ENCODE assay signal across 8 cellular contexts in genomic region chr10:124740374-124741280, GRCh38. TPM values are rescaled to one million over a fixed set of nuclear protein-coding genes. Genes with fewer than 3 reads are reported as not detected.
DNase-seq lines count a peak whose midpoint lies in the region; ATAC-seq, FAIRE-seq and TF ChIP-seq lines count a peak whose summit lies in the region.

No MANE protein-coding gene starts in this region.

- peaks cover 31 to 35% of the 10 kb centered on the region in 2 donors for H3K36me3 Mint-ChIP-seq in CD14-positive monocyte
- H3K36me3 Mint-ChIP-seq in astrocyte (ENCODE audit: low read depth, unreplicated experiment), result peaks cover 2% of the 10 kb centered on the region
- peaks cover 1 to 20% of the 10 kb centered on the region in 2 donors for H3K36me3 Mint-ChIP-seq in stimulated activated naive B cell treated with anti-CD40 and anti-IgM and Interleukin-4, amounts not matched to agents 10 μg/mL and 1 μg/mL and 100 μg/mL, for 72 hours

- peak overlapping the region; percentile 93 for H3K4me3 ChIP-seq in Karpas-422 (ENCODE audit: low read length)
- peak overlapping the region; percentile 32 for H3K4me3 ChIP-seq in astrocyte (ENCODE audit: insufficient read depth, low read depth, low read length)

- H3K4me3 Mint-ChIP-seq in CD14-positive monocyte, result peak overlapping the region; percentile 99 to 100
- no peak overlapping the region for H3K4me3 Mint-ChIP-seq in astrocyte (ENCODE audit: unreplicated experiment)
- peak overlapping the region; percentile 82 to 86 for H3K4me3 Mint-ChIP-seq in stimulated activated naive B cell treated with anti-CD40 and anti-IgM and Interleukin-4, amounts not matched to agents 10 μg/mL and 1 μg/mL and 100 μg/mL, for 72 hours

- H3K9me2 ChIP-seq in Karpas-422 (replicated peaks; ENCODE audit: insufficient read depth, low read length), result no peaks in the 10 kb centered on the region

- H3K79me2 ChIP-seq in Karpas-422 (ENCODE audit: low read length) (peaks cover 88% of the 10 kb centered on the region), astrocyte (ENCODE audit: insufficient read depth, low read length) (peaks cover 39% of the 10 kb centered on the region)

- H3K9me3 Mint-ChIP-seq in CD14-positive monocyte (no peaks in the 10 kb centered on the region), astrocyte (ENCODE audit: unreplicated experiment) (no peaks in the 10 kb centered on the region)
- no peaks in the 10 kb centered on the region for H3K9me3 Mint-ChIP-seq in stimulated activated naive B cell treated with anti-CD40 and anti-IgM and Interleukin-4, amounts not matched to agents 10 μg/mL and 1 μg/mL and 100 μg/mL, for 72 hours

- ATAC-seq in GM19452 (IDR thresholded peaks at IDR 0.05; ENCODE audit: unreplicated experiment), result peak; percentile 14
- peak; percentile 65 to 67 for ATAC-seq in stimulated activated naive B cell treated with anti-CD40 and anti-IgM and Interleukin-4, amounts not matched to agents 10 μg/mL and 1 μg/mL and 100 μg/mL, for 72 hours (replicated peaks)

- no peak for FAIRE-seq in astrocyte (lab: Jason Lieb, UNC)

- H3K27ac Mint-ChIP-seq in CD14-positive monocyte (peak overlapping the region; percentile 86 to 96 (median 92)), astrocyte (ENCODE audit: unreplicated experiment) (no peak overlapping the region)
- H3K27ac Mint-ChIP-seq in stimulated activated naive B cell treated with anti-CD40 and anti-IgM and Interleukin-4, amounts not matched to agents 10 μg/mL and 1 μg/mL and 100 μg/mL, for 72 hours, result peak overlapping the region; percentile 93

- intact Hi-C loops in CD14-positive monocyte (cut with micrococcal nuclease), result loop anchor here (2.0 to 5.0 kb wide), 6 partner anchors 18 to 98 kb away; no protein-coding TSS in a partner anchor

- H3K36me3 ChIP-seq in Karpas-422 (ENCODE audit: insufficient read depth, low read length) (0 out of 2 replicates have a peak, but pooled peaks cover 3% of the 10 kb centered on the region), astrocyte (ENCODE audit: insufficient read depth, low read length) (no peaks in the 10 kb centered on the region)

- H3K27me3 Mint-ChIP-seq in CD14-positive monocyte (ENCODE audit: low read depth in 3 of 3) (peaks cover 2% of the 10 kb centered on the region in 3 donors), astrocyte (ENCODE audit: low read depth, unreplicated experiment) (no peaks in the 10 kb centered on the region)
- no peaks in the 10 kb centered on the region for H3K27me3 Mint-ChIP-seq in stimulated activated naive B cell treated with anti-CD40 and anti-IgM and Interleukin-4, amounts not matched to agents 10 μg/mL and 1 μg/mL and 100 μg/mL, for 72 hours

- H3K27ac ChIP-seq in Karpas-422 (ENCODE audit: low read length), result peak overlapping the region; percentile 95
- no peak overlapping the region for H3K27ac ChIP-seq in astrocyte (ENCODE audit: low read depth, low read length)

- H3K9me3 ChIP-seq in Karpas-422 (ENCODE audit: low read length), result no peaks in the 10 kb centered on the region
- no peaks in the 10 kb centered on the region for H3K9me3 ChIP-seq in astrocyte (ENCODE audit: insufficient read depth, low read depth, low read length)

- peak; percentile 69 for DNase-seq in CD14-positive monocyte (ENCODE audit: low spot score)
- DNase-seq in Karpas-422, result peak; percentile 90
- no peak for DNase-seq in astrocyte (ENCODE audit: low read depth)
- DNase-seq in iris pigment epithelial cell (ENCODE audit: low read depth), result peak; percentile 65
- peak; percentile 68 for DNase-seq in stimulated activated naive B cell treated with anti-CD40 and anti-IgM and Interleukin-4, amounts not matched to agents 10 μg/mL and 1 μg/mL and 100 μg/mL, for 72 hours
- no peak for DNase-seq in NCI-H226
- DNase-seq in A172 (ENCODE audit: low spot score), result no peak

- peaks cover 72% of the 10 kb centered on the region for H3K4me1 Mint-ChIP-seq in CD14-positive monocyte
- peaks cover 41% of the 10 kb centered on the region for H3K4me1 Mint-ChIP-seq in astrocyte (ENCODE audit: low read depth, unreplicated experiment)
- peaks cover 68 to 75% of the 10 kb centered on the region in 2 donors for H3K4me1 Mint-ChIP-seq in stimulated activated naive B cell treated with anti-CD40 and anti-IgM and Interleukin-4, amounts not matched to agents 10 μg/mL and 1 μg/mL and 100 μg/mL, for 72 hours

- H3K27me3 ChIP-seq in Karpas-422 (ENCODE audit: low read length), result no peaks in the 10 kb centered on the region
- H3K27me3 ChIP-seq in astrocyte (ENCODE audit: insufficient read depth, low read length), result no peaks in the 10 kb centered on the region

- H3K4me2 ChIP-seq in Karpas-422 (ENCODE audit: low read depth, low read length, poor library complexity, severe bottlenecking), result peak overlapping the region; percentile 75
- peak overlapping the region; percentile 88 for H3K4me2 ChIP-seq in astrocyte (ENCODE audit: low read length)

- peak overlapping the region; percentile 96 for H3K9ac ChIP-seq in Karpas-422 (ENCODE audit: low read length)
- H3K9ac ChIP-seq in astrocyte (ENCODE audit: low read length), result peak overlapping the region; percentile 34

- H2AFZ ChIP-seq in Karpas-422 (ENCODE audit: low read length), result no peak overlapping the region
- no peak overlapping the region for H2AFZ ChIP-seq in astrocyte (ENCODE audit: low read depth, low read length)

- H3K4me1 ChIP-seq in Karpas-422 (ENCODE audit: low read length) (peaks cover 80% of the 10 kb centered on the region), astrocyte (ENCODE audit: insufficient read depth, low read length) (peaks cover 32% of the 10 kb centered on the region)

- TF ChIP-seq CTCF in CD14-positive monocyte (IDR thresholded peaks at IDR 0.05) (no peak), astrocyte (IDR thresholded peaks at IDR 0.05; ENCODE audit: insufficient read depth, low read depth, low read length) (no peak)

- peaks cover 14% of the 10 kb centered on the region; the same call in 1 of the 2 replicates for H4K20me1 ChIP-seq in Karpas-422 (ENCODE audit: insufficient read depth, low read depth, low read length)
- peaks cover 70% of the 10 kb centered on the region for H4K20me1 ChIP-seq in astrocyte (ENCODE audit: insufficient read depth, low read length)

RNA-seq across cellular contexts. Expression of gene FAM53B, which starts 3.6 kb away (rescaled TPM):
- polyA plus RNA-seq in CD14-positive monocyte, result 10 to 100 TPM in 1 of 2 donors, 1 to 10 TPM in 1; 5.8 to 12.6 TPM
- 72.5 and 148 TPM in 2 replicates for total RNA-seq in Karpas-422 (2014; rRNA removed; shearing (Covaris generic); ENCODE audit: low replicate concordance)
- 12.9 and 13.7 TPM in 2 replicates for total RNA-seq in astrocyte
- 8.5 and 8.7 TPM in 2 replicates for total RNA-seq in A172 (2014; rRNA removed; shearing (Covaris generic))

RNA-seq across cellular contexts. Expression of gene EEF1AKMT2, which starts 51.1 kb away (rescaled TPM):
- 10 to 100 TPM in 1 of 2 donors, 1 to 10 TPM in 1; 8.2 to 13.6 TPM for polyA plus RNA-seq in CD14-positive monocyte
- 24.9 and 38.3 TPM in 2 replicates for total RNA-seq in Karpas-422 (2014; rRNA removed; shearing (Covaris generic); ENCODE audit: low replicate concordance)
- 19.1 and 19.5 TPM in 2 replicates for total RNA-seq in astrocyte
- total RNA-seq in A172 (2014; rRNA removed; shearing (Covaris generic)), result 33.1 and 39.8 TPM in 2 replicates

Comparison
In these comparisons a context has a peak if more than half of its experiments do, and no peak if none do; other contexts are left out.
1. DNase-seq: peak in CD14-positive monocyte (single experiment), Karpas-422 (single experiment), iris pigment epithelial cell (single experiment) and stimulated activated naive B cell treated with anti-CD40 and anti-IgM and Interleukin-4, amounts not matched to agents 10 μg/mL and 1 μg/mL and 100 μg/mL, for 72 hours (single experiment); none in astrocyte (single experiment), NCI-H226 (single experiment) and A172 (single experiment).